ENCODE assay signal across 8 cellular contexts in genomic region chr4:154779362-154779947, GRCh38. TPM values are rescaled to one million over a fixed set of nuclear protein-coding genes. Genes with fewer than 3 reads are reported as not detected.
DNase-seq lines count a peak whose midpoint lies in the region; ATAC-seq and TF ChIP-seq lines count a peak whose summit lies in the region.

No MANE protein-coding gene starts in this region.

- H3K36me3 ChIP-seq in DOHH2 (ENCODE audit: control insufficient read depth, low read length) (no peaks in the 10 kb centered on the region), MM.1S (replicated peaks; ENCODE audit: insufficient read depth, low read length) (no peaks in the 10 kb centered on the region), neural cell (ENCODE audit: insufficient read depth, low read length) (no peaks in the 10 kb centered on the region)

- DNase-seq in MM.1S (peak; percentile 30), dermis blood vessel endothelial cell (peak; percentile 22), activated gamma-delta T cell treated with Interleukin-2 at 50 U/mL for 16 hours (no peak)

- H3K79me2 ChIP-seq in DOHH2 (ENCODE audit: control insufficient read depth, low read length) (no peaks in the 10 kb centered on the region), MM.1S (ENCODE audit: low read length) (no peaks in the 10 kb centered on the region), neural cell (replicated peaks; ENCODE audit: insufficient read depth, low read length) (no peaks in the 10 kb centered on the region)

- no peaks in the 10 kb centered on the region for H3F3A ChIP-seq in DOHH2 (ENCODE audit: control insufficient read depth, insufficient read depth)
- no peaks in the 10 kb centered on the region for H3F3A ChIP-seq in MM.1S (ENCODE audit: insufficient read depth, low read length)
- H3F3A ChIP-seq in neural cell (ENCODE audit: insufficient read depth, low read length, poor library complexity, severe bottlenecking): no peaks in the 10 kb centered on the region

- H3K27ac ChIP-seq in DOHH2 (ENCODE audit: low read depth, low read length) (no peak overlapping the region), MM.1S (ENCODE audit: low read length) (no peak overlapping the region), neural cell (ENCODE audit: low read length) (no peak overlapping the region)

- TF ChIP-seq RAD21 in neural cell (conservative IDR thresholded peaks at IDR 0.05): peak; percentile 87

- TF ChIP-seq CTCF in DOHH2 (IDR thresholded peaks at IDR 0.05; ENCODE audit: low read depth, low read length, poor library complexity, severe bottlenecking) (peak; percentile 40), MM.1S (IDR thresholded peaks at IDR 0.05; ENCODE audit: low read length) (peak; percentile 49), neural cell (IDR thresholded peaks at IDR 0.05; ENCODE audit: poor library complexity, severe bottlenecking) (peak; percentile 89)

- H3K9me2 ChIP-seq in DOHH2 (replicated peaks; ENCODE audit: control insufficient read depth, low read length) (no peaks in the 10 kb centered on the region), MM.1S (replicated peaks; ENCODE audit: insufficient read depth, low read length) (no peaks in the 10 kb centered on the region), neural cell (ENCODE audit: insufficient read depth, low read length) (no peaks in the 10 kb centered on the region)

- no peak overlapping the region for H2AFZ ChIP-seq in MM.1S (ENCODE audit: low read length)
- no peak overlapping the region for H2AFZ ChIP-seq in neural cell (ENCODE audit: low read depth, low read length)

- no peak for TF ChIP-seq EP300 in neural cell (conservative IDR thresholded peaks at IDR 0.05; ENCODE audit: poor library complexity, severe bottlenecking)

- H3K4me1 ChIP-seq in DOHH2 (ENCODE audit: control insufficient read depth, low read length): no peaks in the 10 kb centered on the region
- H3K4me1 ChIP-seq in MM.1S (ENCODE audit: low read length): no peaks in the 10 kb centered on the region

- H3K4me2 ChIP-seq in DOHH2 (ENCODE audit: low read length) (no peak overlapping the region), MM.1S (ENCODE audit: low read depth, low read length) (no peak overlapping the region), neural cell (ENCODE audit: low read length) (no peak overlapping the region)

- H4K20me1 ChIP-seq in DOHH2 (ENCODE audit: control insufficient read depth, insufficient read depth, low read depth, low read length) (no peaks in the 10 kb centered on the region), MM.1S (ENCODE audit: insufficient read depth, low read length) (no peaks in the 10 kb centered on the region), neural cell (ENCODE audit: insufficient read depth) (no peaks in the 10 kb centered on the region)

- H3K4me3 ChIP-seq in DOHH2 (ENCODE audit: low read length) (no peak overlapping the region), MM.1S (ENCODE audit: low read length) (no peak overlapping the region), neural cell (ENCODE audit: low read length) (no peak overlapping the region)

- H3K9ac ChIP-seq in MM.1S (ENCODE audit: low read length) (no peak overlapping the region), neural cell (ENCODE audit: low read length) (no peak overlapping the region)

- H3K9me3 ChIP-seq in DOHH2 (ENCODE audit: control insufficient read depth, insufficient read depth, low read length) (no peaks in the 10 kb centered on the region), MM.1S (replicated peaks; ENCODE audit: insufficient read depth, low read length) (no peaks in the 10 kb centered on the region), neural cell (ENCODE audit: low read length) (no peaks in the 10 kb centered on the region)

- no peaks in the 10 kb centered on the region for H3K27me3 ChIP-seq in DOHH2 (ENCODE audit: control insufficient read depth, low read length)
- H3K27me3 ChIP-seq in MM.1S (replicated peaks; ENCODE audit: insufficient read depth, low read length): no peaks in the 10 kb centered on the region
- H3K27me3 ChIP-seq in neural cell (ENCODE audit: insufficient read depth, low read depth, low read length): no peaks in the 10 kb centered on the region

- no peak for ATAC-seq in HG02763 (IDR thresholded peaks at IDR 0.05; ENCODE audit: unreplicated experiment)
- ATAC-seq in GM21526 (IDR thresholded peaks at IDR 0.05; ENCODE audit: low FRiP score, unreplicated experiment): no peak
- no peak for ATAC-seq in HG03280 (IDR thresholded peaks at IDR 0.05; ENCODE audit: unreplicated experiment)

TF ChIP-seq in neural cell, 6 proteins besides CTCF, POLR2A, EP300 and RAD21:
- TF ChIP-seq REST (IDR thresholded peaks at IDR 0.05; ENCODE audit: borderline replicate concordance): no peak
- TF ChIP-seq MXI1 (conservative IDR thresholded peaks at IDR 0.05; ENCODE audit: poor library complexity, severe bottlenecking): no peak
- TF ChIP-seq SMC3 (conservative IDR thresholded peaks at IDR 0.05; ENCODE audit: poor library complexity): peak; percentile 94
- TF ChIP-seq EZH2 (IDR thresholded peaks at IDR 0.05; ENCODE audit: borderline replicate concordance, insufficient read depth, low read length, poor library complexity, severe bottlenecking): no peak
- TF ChIP-seq POLR2AphosphoS5 (IDR thresholded peaks at IDR 0.05): no peak
- TF ChIP-seq TAF1 (IDR thresholded peaks at IDR 0.05; ENCODE audit: low read depth): no peak

RNA-seq across cellular contexts. Expression of gene RBM46, which starts 1.6 kb away (rescaled TPM):
- total RNA-seq in dermis blood vessel endothelial cell: 0.70 TPM in 1 of 2 replicates, not detected in the other
- 0.09 TPM in 1 of 2 replicates, not detected in the other for polyA plus RNA-seq in neural cell
- not detected in 2 replicates for polyA minus RNA-seq in neural cell

RNA-seq across cellular contexts. Expression of gene LRAT, which starts 35.7 kb away (rescaled TPM):
- not detected in 2 replicates for total RNA-seq in dermis blood vessel endothelial cell
- polyA plus RNA-seq in neural cell: 0.16 and 0.19 TPM in 2 replicates
- 0.49 and 1.6 TPM in 2 replicates for polyA minus RNA-seq in neural cell
